Comparison of ENCODE assay signal across 9 cellular contexts in genomic region chr20:61886721-61887658, GRCh38.
DNase-seq lines count a peak whose midpoint lies in the region; ATAC-seq and TF ChIP-seq lines count a peak whose summit lies in the region.
"Had no signal": no experiment of that assay in that cellular context is flagged by ENCODE, and none has a peak within 500 bp of the region (broad histone marks: within the 10 kb centered on the region; RNA-seq: fewer than 3 reads in every experiment).

No MANE protein-coding gene starts in this region.

- CTCF ChIA-PET in CD8-positive, alpha-beta T cell (lab: Charles Lee), result interaction anchor here (0.9 to 1.7 kb wide), 4 partner anchors 9 to 1829 kb away, joined by 3 to 6 read pairs (median 4); no protein-coding TSS in a partner anchor

- H3K9ac ChIP-seq in OCI-LY3 (ENCODE audit: low read length), result no peak overlapping the region

- no peak overlapping the region for H2AFZ ChIP-seq in GM23338
- H2AFZ ChIP-seq in OCI-LY3 (ENCODE audit: low read depth, low read length), result no peak overlapping the region

- H3K4me2 ChIP-seq in GM23338 (no peak overlapping the region), OCI-LY3 (ENCODE audit: low read length) (no peak overlapping the region)

- H3K9me3 ChIP-seq in CD8-positive, alpha-beta T cell (ENCODE audit: low read length), result no peaks in the 10 kb centered on the region
- H3K9me3 ChIP-seq in OCI-LY3 (ENCODE audit: insufficient read depth, low read length), result no peaks in the 10 kb centered on the region

- peaks cover 3% of the 10 kb centered on the region for H3K4me1 Mint-ChIP-seq in CD8-positive, alpha-beta T cell (ENCODE audit: low read depth)
- no peaks in the 10 kb centered on the region; the same call in 2 of the 3 replicates for H3K4me1 Mint-ChIP-seq in GM23338

- intact Hi-C loops in CD8-positive, alpha-beta T cell (cut with DNase I, micrococcal nuclease), result loop anchor here in 1 of 2 experiments (2.0 kb wide), 1 partner anchor 1938 kb away; no protein-coding TSS in a partner anchor

- no peaks in the 10 kb centered on the region for H4K20me1 ChIP-seq in GM23338 (replicated peaks; ENCODE audit: insufficient read depth)
- no peaks in the 10 kb centered on the region for H4K20me1 ChIP-seq in OCI-LY3 (ENCODE audit: insufficient read depth, low read length)

- H3K27me3 Mint-ChIP-seq in CD8-positive, alpha-beta T cell (ENCODE audit: low read depth), result peaks cover 20% of the 10 kb centered on the region
- H3K27me3 Mint-ChIP-seq in GM23338 (ENCODE audit: insufficient read depth, low read depth, poor library complexity), result peaks cover 9% of the 10 kb centered on the region

- H3K9me3 Mint-ChIP-seq in CD8-positive, alpha-beta T cell, result no peaks in the 10 kb centered on the region
- peaks cover 19% of the 10 kb centered on the region for H3K9me3 Mint-ChIP-seq in GM23338

- no peaks in the 10 kb centered on the region for H3K4me1 ChIP-seq in CD8-positive, alpha-beta T cell (ENCODE audit: insufficient read depth, low read length)
- no peaks in the 10 kb centered on the region for H3K4me1 ChIP-seq in GM23338 (ENCODE audit: insufficient read depth)
- H3K4me1 ChIP-seq in OCI-LY3 (ENCODE audit: low read length), result no peaks in the 10 kb centered on the region

- no peaks in the 10 kb centered on the region for H3K79me2 ChIP-seq in GM23338 (replicated peaks; ENCODE audit: insufficient read depth)
- no peaks in the 10 kb centered on the region for H3K79me2 ChIP-seq in OCI-LY3 (ENCODE audit: low read length)

- in situ Hi-C loops in astrocyte of the spinal cord (cut with HindIII; ENCODE audit: low sequenced_read_pairs), result no loop called here

- no peaks in the 10 kb centered on the region for H3K36me3 ChIP-seq in CD8-positive, alpha-beta T cell (ENCODE audit: insufficient read depth, low read length)
- H3K36me3 ChIP-seq in GM23338 (ENCODE audit: insufficient read depth), result no peaks in the 10 kb centered on the region
- H3K36me3 ChIP-seq in OCI-LY3 (replicated peaks; ENCODE audit: low read depth, low read length), result no peaks in the 10 kb centered on the region
- no peaks in the 10 kb centered on the region for H3K36me3 ChIP-seq in kidney epithelial cell (ENCODE audit: control insufficient read depth, insufficient read depth, low read length)

- H3K4me3 Mint-ChIP-seq in CD8-positive, alpha-beta T cell, result no peak overlapping the region
- H3K4me3 Mint-ChIP-seq in GM23338, result no peak overlapping the region
- H3K4me3 Mint-ChIP-seq: T-helper 1 cell treated with Interleukin-12 subunit alpha and Interleukin-12 subunit beta and Interleukin-4 antibody, amounts not matched to agents 30 μg/mL and 1 μg/mL, for 36 hours had no signal

- no peaks in the 10 kb centered on the region for H3K36me3 Mint-ChIP-seq in CD8-positive, alpha-beta T cell
- H3K36me3 Mint-ChIP-seq in GM23338 (ENCODE audit: low read depth), result no peaks in the 10 kb centered on the region

- H3F3A ChIP-seq in GM23338 (replicated peaks; ENCODE audit: low read depth), result no peaks in the 10 kb centered on the region

- POLR2A ChIA-PET in CD8-positive, alpha-beta T cell (lab: Charles Lee), result interaction anchor here (0.5 kb wide), 1 partner anchor 234 kb away, joined by 3 read pairs; no protein-coding TSS in a partner anchor

- no peak overlapping the region for H3K4me3 ChIP-seq in CD8-positive, alpha-beta T cell (ENCODE audit: low read depth, low read length)
- H3K4me3 ChIP-seq in GM23338, result no peak overlapping the region
- H3K4me3 ChIP-seq in OCI-LY3 (ENCODE audit: low read length), result no peak overlapping the region
- no peak overlapping the region for H3K4me3 ChIP-seq in astrocyte of the spinal cord (ENCODE audit: low read depth, low read length)
- no peak overlapping the region for H3K4me3 ChIP-seq in kidney epithelial cell (ENCODE audit: low read depth, low read length)

- no peaks in the 10 kb centered on the region for H3K9me2 ChIP-seq in GM23338 (ENCODE audit: insufficient read depth)

- TF ChIP-seq CTCF in CD8-positive, alpha-beta T cell (IDR thresholded peaks at IDR 0.05), result peak; percentile 21
- TF ChIP-seq CTCF in GM23338 (conservative IDR thresholded peaks at IDR 0.05; ENCODE audit: low read depth in 2 of 2), result peak; percentile 75 to 86
- TF ChIP-seq CTCF in OCI-LY3 (IDR thresholded peaks at IDR 0.05; ENCODE audit: low read depth, low read length), result peak; percentile 89
- TF ChIP-seq CTCF in astrocyte of the spinal cord (IDR thresholded peaks at IDR 0.05; ENCODE audit: low read depth, low read length), result peak; percentile 95
- peak; percentile 90 for TF ChIP-seq CTCF in kidney epithelial cell (IDR thresholded peaks at IDR 0.05; ENCODE audit: insufficient read depth, low read length, poor library complexity, severe bottlenecking)

- no peak overlapping the region for H3K27ac Mint-ChIP-seq in CD8-positive, alpha-beta T cell
- H3K27ac Mint-ChIP-seq in GM23338, result no peak overlapping the region
- H3K27ac Mint-ChIP-seq: T-helper 1 cell treated with Interleukin-12 subunit alpha and Interleukin-12 subunit beta and Interleukin-4 antibody, amounts not matched to agents 30 μg/mL and 1 μg/mL, for 36 hours had no signal

- ATAC-seq in CD8-positive, alpha-beta T cell, result no peak
- peak; percentile 80 for ATAC-seq in GM23338
- ATAC-seq in GM19324 (IDR thresholded peaks at IDR 0.05; ENCODE audit: low FRiP score, unreplicated experiment), result no peak

- H3K27me3 ChIP-seq in CD8-positive, alpha-beta T cell (ENCODE audit: insufficient read depth, low read length), result no peaks in the 10 kb centered on the region
- H3K27me3 ChIP-seq in GM23338 (ENCODE audit: insufficient read depth) (no peaks in the 10 kb centered on the region), OCI-LY3 (ENCODE audit: low read depth, low read length) (no peaks in the 10 kb centered on the region), kidney epithelial cell (ENCODE audit: control insufficient read depth, insufficient read depth, low read length) (peaks cover 5% of the 10 kb centered on the region)

- H3K27ac ChIP-seq in CD8-positive, alpha-beta T cell (ENCODE audit: low read depth, low read length), result no peak overlapping the region
- H3K27ac ChIP-seq in GM23338 (ENCODE audit: low read depth) (no peak overlapping the region), OCI-LY3 (ENCODE audit: low read length) (no peak overlapping the region)

- DNase-seq in CD8-positive, alpha-beta T cell, result peak in 6 of 7 experiments; percentile 10 to 55 (median 24)
- peak; percentile 65 for DNase-seq in GM23338 (ENCODE audit: low spot score)
- DNase-seq in astrocyte of the spinal cord (ENCODE audit: low read depth, low spot score), result peak; percentile 32
- DNase-seq in kidney epithelial cell (ENCODE audit: low read depth), result no peak
- DNase-seq in stimulated activated CD8-positive, alpha-beta memory T cell treated with anti-CD3 and anti-CD28 coated beads, Interleukin-12 subunit alpha, Interleukin-12 subunit beta, amount 100 ng/mL, for 1 hour (ENCODE audit: low read depth), result peak; percentile 14
- no peak for DNase-seq in NCI-H1694 treated with DMSO at 0.1 percent for 48 hours (lab: John Stamatoyannopoulos, UW)

TF ChIP-seq in GM23338, 12 proteins besides CTCF, POLR2A, EP300 and RAD21 (continues in another document):
- no peak for TF ChIP-seq EZH2 (IDR thresholded peaks at IDR 0.05; ENCODE audit: low read depth, unreplicated experiment)
- no peak for TF ChIP-seq REST (IDR thresholded peaks at IDR 0.05; ENCODE audit: unreplicated experiment)
- no peak for TF ChIP-seq EZH2phosphoT487 (IDR thresholded peaks at IDR 0.05; ENCODE audit: unreplicated experiment)
- no peak for TF ChIP-seq POLR2AphosphoS5 (IDR thresholded peaks at IDR 0.05; ENCODE audit: low read depth)
- TF ChIP-seq NANOG (IDR thresholded peaks at IDR 0.05; ENCODE audit: borderline replicate concordance), result no peak
- no peak for TF ChIP-seq ZNF331 (CRISPR knock-in tag; IDR thresholded peaks at IDR 0.05; ENCODE audit: low read depth)
- no peak for TF ChIP-seq CREB1 (CRISPR knock-in tag; IDR thresholded peaks at IDR 0.05; ENCODE audit: low read depth)

Comparison
In these comparisons a context has a peak if more than half of its experiments do, and no peak if none do; other contexts are left out.
1. DNase-seq: peak in CD8-positive, alpha-beta T cell (6 of 7), GM23338 (single experiment), astrocyte of the spinal cord (single experiment) and stimulated activated CD8-positive, alpha-beta memory T cell treated with anti-CD3 and anti-CD28 coated beads, Interleukin-12 subunit alpha, Interleukin-12 subunit beta, amount 100 ng/mL, for 1 hour (single experiment); none in kidney epithelial cell (single experiment) and NCI-H1694 treated with DMSO at 0.1 percent for 48 hours (single experiment).
2. CTCF ChIP-seq: peak in every context shown above with its lines; median percentile 95 in astrocyte of the spinal cord; 90 in kidney epithelial cell; 89 in OCI-LY3; 80 in GM23338; 21 in CD8-positive, alpha-beta T cell.